ENCODE assay signal across 9 cellular contexts in genomic region chr10:3886191-3886590, GRCh38.
DNase-seq lines count a peak whose midpoint lies in the region; ATAC-seq and TF ChIP-seq lines count a peak whose summit lies in the region.
"Had no signal": no experiment of that assay in that cellular context is flagged by ENCODE, and none has a peak within 500 bp of the region (broad histone marks: within the 10 kb centered on the region; RNA-seq: fewer than 3 reads in every experiment).

No MANE protein-coding gene starts in this region.

- no peaks in the 10 kb centered on the region for H3K9me3 ChIP-seq in adrenal gland (replicated peaks in 1 of 3)
- no peaks in the 10 kb centered on the region for H3K9me3 ChIP-seq in right cardiac atrium (ENCODE audit: control insufficient read depth, low read length)

- CTCF ChIA-PET in Calu3 (lab: Charles Lee): interaction anchor here (0.6 to 2.0 kb wide), 4 partner anchors 25 to 177 kb away, joined by 3 to 7 read pairs (median 6); no protein-coding TSS in a partner anchor

- peaks cover 71% of the 10 kb centered on the region for H3K4me1 Mint-ChIP-seq in Calu3 (ENCODE audit: low read depth, unreplicated experiment)

- WGBS in adrenal gland, 4 donors: 39 to 52% (median 45%) methylated on average over 14 of the region's 14 CpGs
- 47% methylated on average over 14 of the region's 14 CpGs for WGBS in right cardiac atrium

- H3K36me3 ChIP-seq in adrenal gland (replicated peaks in 1 of 2): no peaks in the 10 kb centered on the region
- H3K36me3 ChIP-seq in rectal smooth muscle tissue (ENCODE audit: control insufficient read depth, insufficient read depth, low read length): no peaks in the 10 kb centered on the region

- H3K27me3 ChIP-seq in adrenal gland: no peaks in the 10 kb centered on the region
- H3K27me3 ChIP-seq in right cardiac atrium (ENCODE audit: control insufficient read depth, insufficient read depth): no peaks in the 10 kb centered on the region
- H3K27me3 ChIP-seq in rectal smooth muscle tissue (ENCODE audit: control insufficient read depth, insufficient read depth, low read length): no peaks in the 10 kb centered on the region

- TF ChIP-seq POLR2A in adrenal gland (IDR thresholded peaks at IDR 0.05): no peak

- H3K27ac ChIP-seq in adrenal gland: peak overlapping the region; percentile 51 to 81 (median 79)
- peak overlapping the region; percentile 97 for H3K27ac ChIP-seq in right cardiac atrium (ENCODE audit: low read length)
- H3K27ac ChIP-seq in rectal smooth muscle tissue (ENCODE audit: low read depth, low read length): peak overlapping the region; percentile 96

- TF ChIP-seq CTCF in Calu3 (IDR thresholded peaks at IDR 0.05; ENCODE audit: unreplicated experiment) (no peak), adrenal gland (IDR thresholded peaks at IDR 0.05) (no peak)

- ATAC-seq in right cardiac atrium (peak; percentile 67 to 71), GM19395 (IDR thresholded peaks at IDR 0.05; ENCODE audit: unreplicated experiment) (no peak)

- H3K36me3 Mint-ChIP-seq in Calu3 (ENCODE audit: insufficient read depth, unreplicated experiment): peaks cover 32% of the 10 kb centered on the region
- H3K36me3 Mint-ChIP-seq: brain had no signal

- intact Hi-C loops in Calu3 (cut with micrococcal nuclease; ENCODE audit: unreplicated experiment): loop anchor here (5.0 to 10.0 kb wide), 2 partner anchors 104 to 779 kb away; no protein-coding TSS in a partner anchor
- intact Hi-C loops in adrenal gland (cut with DNase I): no loop called here
- intact Hi-C loops in right cardiac atrium (cut with DNase I): no loop called here

- peak overlapping the region; percentile 69 for H3K4me3 Mint-ChIP-seq in Calu3 (ENCODE audit: low read depth, unreplicated experiment)

- peak; percentile 54 for DNase-seq in Calu3
- DNase-seq in adrenal gland: peak in 5 of 7 donors; percentile 30 to 67 (median 42)
- DNase-seq in right cardiac atrium: peak; percentile 48 to 88 (median 82)
- DNase-seq in NCI-H2196 treated with DMSO at 0.1 percent for 48 hours (lab: John Stamatoyannopoulos, UW; ENCODE audit: unreplicated experiment): no peak
- DNase-seq in NCI-H2171 (lab: John Stamatoyannopoulos, UW): no peak
- DNase-seq in stimulated activated CD4-positive, alpha-beta T cell treated with anti-CD3 and anti-CD28 coated beads, Interleukin-4, amount 100 ng/mL, for 24 hours: no peak

- H3K27me3 Mint-ChIP-seq in Calu3 (ENCODE audit: unreplicated experiment): no peaks in the 10 kb centered on the region
- H3K27me3 Mint-ChIP-seq: brain had no signal

- no TSS peak for BruUV-seq in Calu3 (replicated peaks; lab: Mats Ljungman, UMichigan)

- H3K9ac ChIP-seq in rectal smooth muscle tissue (ENCODE audit: low read length): no peak overlapping the region

- H3K9me3 Mint-ChIP-seq in Calu3 (ENCODE audit: low read depth, unreplicated experiment): no peaks in the 10 kb centered on the region

- peaks cover 22 to 24% of the 10 kb centered on the region in 2 donors for H3K4me1 ChIP-seq in adrenal gland (replicated peaks in 1 of 2)
- H3K4me1 ChIP-seq in right cardiac atrium (ENCODE audit: control insufficient read depth, insufficient read depth, low read length): peaks cover 7% of the 10 kb centered on the region
- H3K4me1 ChIP-seq in rectal smooth muscle tissue (ENCODE audit: control insufficient read depth, insufficient read depth, low read length): peaks cover 13% of the 10 kb centered on the region

- peak overlapping the region; percentile 100 for H3K27ac Mint-ChIP-seq in Calu3 (ENCODE audit: unreplicated experiment)

- H3K4me3 ChIP-seq in adrenal gland (no peak overlapping the region), right cardiac atrium (ENCODE audit: low read length) (peak overlapping the region; percentile 33), rectal smooth muscle tissue (ENCODE audit: low read length) (no peak overlapping the region)

Comparison
In these comparisons a context has a peak if more than half of its experiments do, and no peak if none do; other contexts are left out.
1. DNase-seq: peak in Calu3 (single experiment), adrenal gland (5 of 7) and right cardiac atrium (3 of 3); none in NCI-H2196 treated with DMSO at 0.1 percent for 48 hours (single experiment), NCI-H2171 (single experiment) and stimulated activated CD4-positive, alpha-beta T cell treated with anti-CD3 and anti-CD28 coated beads, Interleukin-4, amount 100 ng/mL, for 24 hours (single experiment).
2. Peak in every context shown above with its lines, with median percentiles within 50 percentile points of each other: H3K27ac ChIP-seq.